ENCODE assay signal across 11 cellular contexts in the genomic region with DNA sequence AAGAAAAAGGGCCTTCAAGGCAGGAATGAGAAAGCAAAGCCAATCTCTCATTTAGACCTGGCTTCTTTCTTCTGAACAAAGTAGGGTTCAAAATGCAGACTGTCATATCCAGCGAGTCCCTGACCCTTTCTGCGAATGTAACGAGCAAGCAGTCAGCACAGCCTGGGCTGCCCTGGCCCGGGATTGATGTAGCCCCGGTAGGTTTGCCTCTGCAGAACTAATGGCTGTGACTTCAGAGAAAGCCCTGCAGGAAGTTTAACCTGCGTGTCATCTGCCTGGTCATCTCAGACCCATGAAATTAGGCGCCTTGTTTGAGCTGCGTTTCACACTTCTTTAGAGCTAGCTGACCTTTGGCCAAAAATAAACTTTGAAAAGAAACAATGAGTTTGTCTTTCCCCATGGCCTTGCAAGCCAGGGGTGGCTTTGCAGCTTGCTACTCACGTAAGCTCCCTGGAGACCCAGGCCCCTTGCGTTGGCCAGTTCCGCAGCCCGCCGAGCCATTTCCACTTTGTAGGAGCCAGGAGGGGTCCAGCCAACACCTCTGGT. TPM values are rescaled to one million over a fixed set of nuclear protein-coding genes. Genes with fewer than 3 reads are reported as not detected.
"Had no signal": no experiment of that assay in that cellular context is flagged by ENCODE, and none has a peak within 500 bp of the region (broad histone marks: within the 10 kb centered on the region; RNA-seq: fewer than 3 reads in every experiment).

No MANE protein-coding gene starts in this region.

- H3K27ac Mint-ChIP-seq: HFFc6, IgD-negative memory B cell had no signal

- H3K9ac ChIP-seq: GM23248 had no signal

- H3K36me3 Mint-ChIP-seq: IgD-negative memory B cell had no signal

- H3K36me3 ChIP-seq: HAP-1 had no signal

- H3K9me3 ChIP-seq: HAP-1 had no signal

- DNase-seq: GM23248, GOT3, H7, HFFc6, KBM-7 had no signal

- H3K27ac ChIP-seq: GM23248, HL-60 had no signal

- H3K4me3 ChIP-seq: GM23248, HAP-1 had no signal

- H2AFZ ChIP-seq: GM23248 had no signal

- H3K9me3 Mint-ChIP-seq: HFFc6, IgD-negative memory B cell had no signal

- ATAC-seq: HCT116 had no signal

- H3K27me3 Mint-ChIP-seq: IgD-negative memory B cell had no signal

- H3K4me3 Mint-ChIP-seq: HFFc6, IgD-negative memory B cell had no signal

- H3K4me1 ChIP-seq: HAP-1 had no signal

RNA-seq across cellular contexts. Expression of a gene that starts 36.4 kb away (rescaled TPM):
- total RNA-seq: GM23248, H4, H7, HFFc6, HT1080 had no signal
- polyA plus RNA-seq: GM23248, IgD-negative memory B cell had no signal
